In genomic region chr7:153401795-153402720, GRCh38 we compare ENCODE assay signal across 22 cellular contexts.
"Had no signal": no experiment of that assay in that cellular context is flagged by ENCODE, and none has a peak within 500 bp of the region (broad histone marks: within the 10 kb centered on the region; RNA-seq: fewer than 3 reads in every experiment).

No MANE protein-coding gene starts in this region.

- H3K27ac ChIP-seq: adrenal gland, Peyer's patch had no signal

- DNase-seq: activated CD4-positive, alpha-beta T cell treated with anti-CD3 and anti-CD28 coated beads for 48 hours; activated CD4-positive, alpha-beta T cell treated with anti-CD3 and anti-CD28 coated beads, Interleukin-2, amount 50 U/mL, for 4 hours; activated CD4-positive, CD25-positive, alpha-beta regulatory T cell treated with anti-CD3 and anti-CD28 coated beads, Interleukin-2, amount 50 U/mL, for 72 hours; activated CD8-positive, alpha-beta memory T cell treated with anti-CD3 and anti-CD28 coated beads, Interleukin-2, amount 50 U/mL, for 48 hours; activated CD8-positive, alpha-beta T cell treated with anti-CD3 and anti-CD28 coated beads, Interleukin-2, amount 10 ng/mL, durations not matched to agents 7 days and 5 days; activated naive CD4-positive, alpha-beta T cell treated with anti-CD3 and anti-CD28 coated beads, Interleukin-2, amount 50 U/mL, for 16 hours; activated naive CD8-positive, alpha-beta T cell treated with anti-CD3 and anti-CD28 coated beads, Interleukin-2, amount 10 ng/mL, durations not matched to agents 7 days and 5 days; activated T-cell treated with anti-CD3 and anti-CD28 coated beads, Interleukin-2, amount 50 U/mL, for 1 hour; adrenal gland; central memory CD4-positive, alpha-beta T cell; MM.1S; NCI-H1105; NCI-H1436; NCI-H187 treated with DMSO at 0.1 percent for 48 hours; NCI-H2081 treated with DMSO at 0.1 percent for 48 hours; NCI-H345; NCI-H510A treated with DMSO at 0.1 percent for 48 hours; NCI-H69; Peyer's patch; SHP77 treated with DMSO at 0.1 percent for 48 hours; T-helper 17 cell; T-helper 9 cell had no signal
